1 cellular context compared by ENCODE assay signal in the genomic region with DNA sequence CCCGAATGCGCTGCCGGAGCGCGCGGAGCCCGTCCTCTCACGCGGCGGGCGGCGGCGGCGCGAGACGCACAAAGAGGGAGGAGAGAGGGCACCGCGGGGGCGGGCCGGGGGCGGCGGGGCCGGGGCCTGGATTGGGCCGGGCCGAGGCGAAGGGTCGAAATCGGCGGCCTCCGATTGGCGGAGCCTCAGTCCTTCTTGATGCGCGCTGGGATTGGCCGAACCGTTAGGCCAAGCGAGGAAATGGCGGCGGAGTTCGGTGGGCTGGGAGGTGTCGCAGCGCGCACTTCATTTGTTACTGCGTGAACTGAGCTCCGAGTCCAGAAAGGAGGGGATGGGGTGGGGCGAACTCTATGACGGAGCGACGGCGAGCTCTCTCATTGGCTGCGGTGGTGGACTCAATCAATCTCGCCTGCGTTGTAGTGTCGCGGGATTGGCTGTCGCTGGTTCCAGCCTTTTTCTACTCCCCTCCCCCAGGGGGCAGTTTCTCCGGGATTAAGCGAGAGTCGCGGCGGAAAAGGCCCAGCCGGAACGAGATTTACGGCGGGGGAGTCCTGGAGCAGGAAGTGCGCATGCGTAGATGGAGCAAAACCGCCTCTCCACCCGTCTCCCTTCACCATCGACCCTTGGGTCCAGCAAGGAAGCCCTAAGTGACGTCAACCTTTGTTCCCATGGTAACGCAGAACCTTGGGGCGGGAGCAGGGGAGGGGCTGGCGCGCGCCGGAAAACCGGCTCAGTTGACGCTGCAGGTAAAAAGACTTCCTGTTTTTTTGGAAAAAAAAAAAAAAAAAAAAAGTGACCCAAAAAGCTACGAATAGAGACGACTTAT.
TF ChIP-seq lines count a peak whose summit lies in the region.

A gene with protein sequence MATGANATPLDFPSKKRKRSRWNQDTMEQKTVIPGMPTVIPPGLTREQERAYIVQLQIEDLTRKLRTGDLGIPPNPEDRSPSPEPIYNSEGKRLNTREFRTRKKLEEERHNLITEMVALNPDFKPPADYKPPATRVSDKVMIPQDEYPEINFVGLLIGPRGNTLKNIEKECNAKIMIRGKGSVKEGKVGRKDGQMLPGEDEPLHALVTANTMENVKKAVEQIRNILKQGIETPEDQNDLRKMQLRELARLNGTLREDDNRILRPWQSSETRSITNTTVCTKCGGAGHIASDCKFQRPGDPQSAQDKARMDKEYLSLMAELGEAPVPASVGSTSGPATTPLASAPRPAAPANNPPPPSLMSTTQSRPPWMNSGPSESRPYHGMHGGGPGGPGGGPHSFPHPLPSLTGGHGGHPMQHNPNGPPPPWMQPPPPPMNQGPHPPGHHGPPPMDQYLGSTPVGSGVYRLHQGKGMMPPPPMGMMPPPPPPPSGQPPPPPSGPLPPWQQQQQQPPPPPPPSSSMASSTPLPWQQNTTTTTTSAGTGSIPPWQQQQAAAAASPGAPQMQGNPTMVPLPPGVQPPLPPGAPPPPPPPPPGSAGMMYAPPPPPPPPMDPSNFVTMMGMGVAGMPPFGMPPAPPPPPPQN (minus strand): TSS at position 70 of the 826 bp plus-strand sequence. CDS start 150 bp downstream, outside the sequence.

TF ChIP-seq in K562, 482 proteins besides CTCF, POLR2A, EP300 and RAD21 (continued from another document and continues in another):
- TF ChIP-seq POLR2G (IDR thresholded peaks at IDR 0.05; ENCODE audit: low read depth, low read length) = peak; percentile 93
- TF ChIP-seq ZNF165 (CRISPR knock-in tag; IDR thresholded peaks at IDR 0.05; ENCODE audit: borderline replicate concordance) = no peak
- TF ChIP-seq, protein P1, sequence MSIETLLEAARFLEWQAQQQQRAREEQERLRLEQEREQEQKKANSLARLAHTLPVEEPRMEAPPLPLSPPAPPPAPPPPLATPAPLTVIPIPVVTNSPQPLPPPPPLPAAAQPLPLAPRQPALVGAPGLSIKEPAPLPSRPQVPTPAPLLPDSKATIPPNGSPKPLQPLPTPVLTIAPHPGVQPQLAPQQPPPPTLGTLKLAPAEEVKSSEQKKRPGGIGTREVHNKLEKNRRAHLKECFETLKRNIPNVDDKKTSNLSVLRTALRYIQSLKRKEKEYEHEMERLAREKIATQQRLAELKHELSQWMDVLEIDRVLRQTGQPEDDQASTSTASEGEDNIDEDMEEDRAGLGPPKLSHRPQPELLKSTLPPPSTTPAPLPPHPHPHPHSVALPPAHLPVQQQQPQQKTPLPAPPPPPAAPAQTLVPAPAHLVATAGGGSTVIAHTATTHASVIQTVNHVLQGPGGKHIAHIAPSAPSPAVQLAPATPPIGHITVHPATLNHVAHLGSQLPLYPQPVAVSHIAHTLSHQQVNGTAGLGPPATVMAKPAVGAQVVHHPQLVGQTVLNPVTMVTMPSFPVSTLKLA (conservative IDR thresholded peaks at IDR 0.05) = 0 out of 4 replicates have a peak, but pooled peaks of 1 of the 2 experiments have one; percentile 37
- TF ChIP-seq, protein P2, sequence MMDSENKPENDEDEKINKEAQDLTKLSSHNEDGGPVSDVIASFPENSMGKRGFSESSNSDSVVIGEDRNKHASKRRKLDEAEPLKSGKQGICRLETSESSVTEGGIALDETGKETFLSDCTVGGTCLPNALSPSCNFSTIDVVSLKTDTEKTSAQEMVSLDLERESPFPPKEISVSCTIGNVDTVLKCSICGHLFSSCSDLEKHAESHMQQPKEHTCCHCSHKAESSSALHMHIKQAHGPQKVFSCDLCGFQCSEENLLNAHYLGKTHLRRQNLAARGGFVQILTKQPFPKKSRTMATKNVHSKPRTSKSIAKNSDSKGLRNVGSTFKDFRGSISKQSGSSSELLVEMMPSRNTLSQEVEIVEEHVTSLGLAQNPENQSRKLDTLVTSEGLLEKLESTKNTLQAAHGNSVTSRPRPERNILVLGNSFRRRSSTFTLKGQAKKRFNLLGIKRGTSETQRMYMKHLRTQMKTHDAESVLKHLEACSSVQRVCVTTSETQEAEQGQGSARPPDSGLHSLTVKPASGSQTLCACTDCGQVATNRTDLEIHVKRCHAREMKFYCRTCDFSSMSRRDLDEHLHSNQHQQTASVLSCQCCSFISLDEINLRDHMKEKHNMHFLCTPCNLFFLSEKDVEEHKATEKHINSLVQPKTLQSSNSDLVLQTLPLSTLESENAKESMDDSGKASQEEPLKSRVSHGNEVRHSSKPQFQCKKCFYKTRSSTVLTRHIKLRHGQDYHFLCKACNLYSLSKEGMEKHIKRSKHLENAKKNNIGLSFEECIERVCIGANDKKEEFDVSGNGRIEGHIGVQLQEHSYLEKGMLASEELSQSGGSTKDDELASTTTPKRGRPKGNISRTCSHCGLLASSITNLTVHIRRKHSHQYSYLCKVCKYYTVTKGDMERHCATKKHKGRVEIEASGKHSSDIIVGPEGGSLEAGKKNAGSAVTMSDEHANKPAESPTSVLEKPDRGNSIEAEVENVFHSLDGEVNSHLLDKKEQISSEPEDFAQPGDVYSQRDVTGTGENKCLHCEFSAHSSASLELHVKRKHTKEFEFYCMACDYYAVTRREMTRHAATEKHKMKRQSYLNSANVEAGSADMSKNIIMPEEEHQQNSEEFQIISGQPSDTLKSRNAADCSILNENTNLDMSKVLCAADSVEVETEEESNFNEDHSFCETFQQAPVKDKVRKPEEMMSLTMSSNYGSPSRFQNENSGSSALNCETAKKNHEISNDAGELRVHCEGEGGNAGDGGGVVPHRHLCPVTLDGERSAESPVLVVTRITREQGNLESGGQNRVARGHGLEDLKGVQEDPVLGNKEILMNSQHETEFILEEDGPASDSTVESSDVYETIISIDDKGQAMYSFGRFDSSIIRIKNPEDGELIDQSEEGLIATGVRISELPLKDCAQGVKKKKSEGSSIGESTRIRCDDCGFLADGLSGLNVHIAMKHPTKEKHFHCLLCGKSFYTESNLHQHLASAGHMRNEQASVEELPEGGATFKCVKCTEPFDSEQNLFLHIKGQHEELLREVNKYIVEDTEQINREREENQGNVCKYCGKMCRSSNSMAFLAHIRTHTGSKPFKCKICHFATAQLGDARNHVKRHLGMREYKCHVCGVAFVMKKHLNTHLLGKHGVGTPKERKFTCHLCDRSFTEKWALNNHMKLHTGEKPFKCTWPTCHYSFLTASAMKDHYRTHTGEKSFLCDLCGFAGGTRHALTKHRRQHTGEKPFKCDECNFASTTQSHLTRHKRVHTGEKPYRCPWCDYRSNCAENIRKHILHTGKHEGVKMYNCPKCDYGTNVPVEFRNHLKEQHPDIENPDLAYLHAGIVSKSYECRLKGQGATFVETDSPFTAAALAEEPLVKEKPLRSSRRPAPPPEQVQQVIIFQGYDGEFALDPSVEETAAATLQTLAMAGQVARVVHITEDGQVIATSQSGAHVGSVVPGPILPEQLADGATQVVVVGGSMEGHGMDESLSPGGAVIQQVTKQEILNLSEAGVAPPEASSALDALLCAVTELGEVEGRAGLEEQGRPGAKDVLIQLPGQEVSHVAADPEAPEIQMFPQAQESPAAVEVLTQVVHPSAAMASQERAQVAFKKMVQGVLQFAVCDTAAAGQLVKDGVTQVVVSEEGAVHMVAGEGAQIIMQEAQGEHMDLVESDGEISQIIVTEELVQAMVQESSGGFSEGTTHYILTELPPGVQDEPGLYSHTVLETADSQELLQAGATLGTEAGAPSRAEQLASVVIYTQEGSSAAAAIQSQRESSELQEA (IDR thresholded peaks at IDR 0.05; ENCODE audit: low read depth) = no peak
- TF ChIP-seq MTA3 (IDR thresholded peaks at IDR 0.05; ENCODE audit: borderline replicate concordance) = no peak; the same call in 1 of the 2 replicates
- TF ChIP-seq BRCA1 (IDR thresholded peaks at IDR 0.05) = no peak
- TF ChIP-seq BRCA1 (CRISPR knock-in tag; IDR thresholded peaks at IDR 0.05) = no peak
- TF ChIP-seq ZSCAN32 (CRISPR knock-in tag; IDR thresholded peaks at IDR 0.05) = no peak
- no peak for TF ChIP-seq DACH1 (IDR thresholded peaks at IDR 0.05; ENCODE audit: partially characterized antibody)
- TF ChIP-seq SP1 (CRISPR knock-in tag; IDR thresholded peaks at IDR 0.05) = peak; percentile 73; the same call in 1 of the 2 replicates
- TF ChIP-seq ESRRA (IDR thresholded peaks at IDR 0.05; ENCODE audit: borderline replicate concordance, low read depth) = no peak; the same call in 1 of the 2 replicates
- no peak for TF ChIP-seq CAMTA2 (CRISPR knock-in tag; conservative IDR thresholded peaks at IDR 0.05)
- TF ChIP-seq NR2F6 (CRISPR knock-in tag; IDR thresholded peaks at IDR 0.05) = no peak
- TF ChIP-seq, protein P3, sequence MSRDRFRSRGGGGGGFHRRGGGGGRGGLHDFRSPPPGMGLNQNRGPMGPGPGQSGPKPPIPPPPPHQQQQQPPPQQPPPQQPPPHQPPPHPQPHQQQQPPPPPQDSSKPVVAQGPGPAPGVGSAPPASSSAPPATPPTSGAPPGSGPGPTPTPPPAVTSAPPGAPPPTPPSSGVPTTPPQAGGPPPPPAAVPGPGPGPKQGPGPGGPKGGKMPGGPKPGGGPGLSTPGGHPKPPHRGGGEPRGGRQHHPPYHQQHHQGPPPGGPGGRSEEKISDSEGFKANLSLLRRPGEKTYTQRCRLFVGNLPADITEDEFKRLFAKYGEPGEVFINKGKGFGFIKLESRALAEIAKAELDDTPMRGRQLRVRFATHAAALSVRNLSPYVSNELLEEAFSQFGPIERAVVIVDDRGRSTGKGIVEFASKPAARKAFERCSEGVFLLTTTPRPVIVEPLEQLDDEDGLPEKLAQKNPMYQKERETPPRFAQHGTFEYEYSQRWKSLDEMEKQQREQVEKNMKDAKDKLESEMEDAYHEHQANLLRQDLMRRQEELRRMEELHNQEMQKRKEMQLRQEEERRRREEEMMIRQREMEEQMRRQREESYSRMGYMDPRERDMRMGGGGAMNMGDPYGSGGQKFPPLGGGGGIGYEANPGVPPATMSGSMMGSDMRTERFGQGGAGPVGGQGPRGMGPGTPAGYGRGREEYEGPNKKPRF (IDR thresholded peaks at IDR 0.05; ENCODE audit: low read depth, low read length) = no peak
- TF ChIP-seq ZNF354B (CRISPR knock-in tag; IDR thresholded peaks at IDR 0.05) = no peak
- TF ChIP-seq MYNN (IDR thresholded peaks at IDR 0.05) = no peak; the same call in 1 of the 2 replicates
- no peak for TF ChIP-seq MYNN (CRISPR knock-in tag; IDR thresholded peaks at IDR 0.05)
- peak in 1 of 2 experiments; percentile 50; a peak in 2 of 4 replicates for TF ChIP-seq KDM1A (IDR thresholded peaks at IDR 0.05)
- TF ChIP-seq CREBBP (IDR thresholded peaks at IDR 0.05; ENCODE audit: low read depth, low read length) = no peak
- peak; percentile 10; the same call in 1 of the 2 replicates for TF ChIP-seq KAT7 (CRISPR knock-in tag; IDR thresholded peaks at IDR 0.05; ENCODE audit: borderline replicate concordance)
- no peak for TF ChIP-seq PHF20 (IDR thresholded peaks at IDR 0.05; ENCODE audit: partially characterized antibody)
- TF ChIP-seq, protein P4, sequence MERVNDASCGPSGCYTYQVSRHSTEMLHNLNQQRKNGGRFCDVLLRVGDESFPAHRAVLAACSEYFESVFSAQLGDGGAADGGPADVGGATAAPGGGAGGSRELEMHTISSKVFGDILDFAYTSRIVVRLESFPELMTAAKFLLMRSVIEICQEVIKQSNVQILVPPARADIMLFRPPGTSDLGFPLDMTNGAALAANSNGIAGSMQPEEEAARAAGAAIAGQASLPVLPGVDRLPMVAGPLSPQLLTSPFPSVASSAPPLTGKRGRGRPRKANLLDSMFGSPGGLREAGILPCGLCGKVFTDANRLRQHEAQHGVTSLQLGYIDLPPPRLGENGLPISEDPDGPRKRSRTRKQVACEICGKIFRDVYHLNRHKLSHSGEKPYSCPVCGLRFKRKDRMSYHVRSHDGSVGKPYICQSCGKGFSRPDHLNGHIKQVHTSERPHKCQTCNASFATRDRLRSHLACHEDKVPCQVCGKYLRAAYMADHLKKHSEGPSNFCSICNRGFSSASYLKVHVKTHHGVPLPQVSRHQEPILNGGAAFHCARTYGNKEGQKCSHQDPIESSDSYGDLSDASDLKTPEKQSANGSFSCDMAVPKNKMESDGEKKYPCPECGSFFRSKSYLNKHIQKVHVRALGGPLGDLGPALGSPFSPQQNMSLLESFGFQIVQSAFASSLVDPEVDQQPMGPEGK (CRISPR knock-in tag; IDR thresholded peaks at IDR 0.05; ENCODE audit: borderline replicate concordance) = no peak
- TF ChIP-seq, protein P5, sequence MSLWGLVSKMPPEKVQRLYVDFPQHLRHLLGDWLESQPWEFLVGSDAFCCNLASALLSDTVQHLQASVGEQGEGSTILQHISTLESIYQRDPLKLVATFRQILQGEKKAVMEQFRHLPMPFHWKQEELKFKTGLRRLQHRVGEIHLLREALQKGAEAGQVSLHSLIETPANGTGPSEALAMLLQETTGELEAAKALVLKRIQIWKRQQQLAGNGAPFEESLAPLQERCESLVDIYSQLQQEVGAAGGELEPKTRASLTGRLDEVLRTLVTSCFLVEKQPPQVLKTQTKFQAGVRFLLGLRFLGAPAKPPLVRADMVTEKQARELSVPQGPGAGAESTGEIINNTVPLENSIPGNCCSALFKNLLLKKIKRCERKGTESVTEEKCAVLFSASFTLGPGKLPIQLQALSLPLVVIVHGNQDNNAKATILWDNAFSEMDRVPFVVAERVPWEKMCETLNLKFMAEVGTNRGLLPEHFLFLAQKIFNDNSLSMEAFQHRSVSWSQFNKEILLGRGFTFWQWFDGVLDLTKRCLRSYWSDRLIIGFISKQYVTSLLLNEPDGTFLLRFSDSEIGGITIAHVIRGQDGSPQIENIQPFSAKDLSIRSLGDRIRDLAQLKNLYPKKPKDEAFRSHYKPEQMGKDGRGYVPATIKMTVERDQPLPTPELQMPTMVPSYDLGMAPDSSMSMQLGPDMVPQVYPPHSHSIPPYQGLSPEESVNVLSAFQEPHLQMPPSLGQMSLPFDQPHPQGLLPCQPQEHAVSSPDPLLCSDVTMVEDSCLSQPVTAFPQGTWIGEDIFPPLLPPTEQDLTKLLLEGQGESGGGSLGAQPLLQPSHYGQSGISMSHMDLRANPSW (CRISPR knock-in tag; IDR thresholded peaks at IDR 0.05) = no peak
- TF ChIP-seq, protein P6, sequence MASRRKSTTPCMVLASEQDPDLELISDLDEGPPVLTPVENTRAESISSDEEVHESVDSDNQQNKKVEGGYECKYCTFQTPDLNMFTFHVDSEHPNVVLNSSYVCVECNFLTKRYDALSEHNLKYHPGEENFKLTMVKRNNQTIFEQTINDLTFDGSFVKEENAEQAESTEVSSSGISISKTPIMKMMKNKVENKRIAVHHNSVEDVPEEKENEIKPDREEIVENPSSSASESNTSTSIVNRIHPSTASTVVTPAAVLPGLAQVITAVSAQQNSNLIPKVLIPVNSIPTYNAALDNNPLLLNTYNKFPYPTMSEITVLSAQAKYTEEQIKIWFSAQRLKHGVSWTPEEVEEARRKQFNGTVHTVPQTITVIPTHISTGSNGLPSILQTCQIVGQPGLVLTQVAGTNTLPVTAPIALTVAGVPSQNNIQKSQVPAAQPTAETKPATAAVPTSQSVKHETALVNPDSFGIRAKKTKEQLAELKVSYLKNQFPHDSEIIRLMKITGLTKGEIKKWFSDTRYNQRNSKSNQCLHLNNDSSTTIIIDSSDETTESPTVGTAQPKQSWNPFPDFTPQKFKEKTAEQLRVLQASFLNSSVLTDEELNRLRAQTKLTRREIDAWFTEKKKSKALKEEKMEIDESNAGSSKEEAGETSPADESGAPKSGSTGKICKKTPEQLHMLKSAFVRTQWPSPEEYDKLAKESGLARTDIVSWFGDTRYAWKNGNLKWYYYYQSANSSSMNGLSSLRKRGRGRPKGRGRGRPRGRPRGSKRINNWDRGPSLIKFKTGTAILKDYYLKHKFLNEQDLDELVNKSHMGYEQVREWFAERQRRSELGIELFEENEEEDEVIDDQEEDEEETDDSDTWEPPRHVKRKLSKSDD (conservative IDR thresholded peaks at IDR 0.05; ENCODE audit: low read length) = peak; percentile 95
- TF ChIP-seq ZNF263 (CRISPR knock-in tag; IDR thresholded peaks at IDR 0.05; ENCODE audit: borderline replicate concordance) = no peak; the same call in 1 of the 2 replicates
- TF ChIP-seq NFE2L1 (tag; IDR thresholded peaks at IDR 0.05; ENCODE audit: borderline replicate concordance, low read depth) = no peak
- no peak for TF ChIP-seq SP2 (IDR thresholded peaks at IDR 0.05; ENCODE audit: extremely low read depth, low read depth, low read length, poor library complexity, severe bottlenecking)
- TF ChIP-seq HEY1 (CRISPR knock-in tag; IDR thresholded peaks at IDR 0.05; ENCODE audit: borderline replicate concordance) = no peak
- no peak; the same call in 1 of the 2 replicates for TF ChIP-seq ZBTB1 (CRISPR knock-in tag; IDR thresholded peaks at IDR 0.05; ENCODE audit: borderline replicate concordance, low read depth)
- no peak for TF ChIP-seq RBM34 (IDR thresholded peaks at IDR 0.05; ENCODE audit: borderline replicate concordance, insufficient read depth, low read length)
- TF ChIP-seq RFX7 (CRISPR knock-in tag; IDR thresholded peaks at IDR 0.05) = no peak
